ENCODE assay signal across 21 cellular contexts in the genomic region with DNA sequence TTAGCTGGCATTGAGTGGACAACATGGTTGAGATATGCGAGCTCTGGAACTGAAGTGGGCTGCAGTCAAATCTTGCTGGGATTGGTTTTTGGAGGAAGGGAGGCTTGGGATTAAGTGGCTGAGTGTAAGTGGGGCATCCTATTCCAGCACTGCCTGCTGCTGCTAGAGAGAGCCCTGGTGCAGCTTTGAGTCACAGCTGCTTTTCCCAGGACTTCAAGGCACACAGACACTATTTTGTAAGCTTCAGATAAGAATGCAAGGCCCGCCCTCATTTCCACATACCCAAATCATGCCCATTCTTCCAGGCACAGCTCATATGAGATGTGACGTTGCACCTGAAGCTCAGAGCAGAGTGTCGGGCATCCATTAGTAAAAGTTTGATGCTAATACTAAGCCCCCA.
"Had no signal": no experiment of that assay in that cellular context is flagged by ENCODE, and none has a peak within 500 bp of the region (broad histone marks: within the 10 kb centered on the region; RNA-seq: fewer than 3 reads in every experiment).

No MANE protein-coding gene starts in this region.

- H3K4me3 ChIP-seq: coronary artery, left ventricle myocardium inferior, ovary, prostate gland, tibial nerve had no signal

- H3K36me3 ChIP-seq: left ventricle myocardium inferior, ovary, prostate gland, tibial nerve, WERI-Rb-1 had no signal

- H3K9me3 ChIP-seq: left ventricle myocardium inferior, ovary, prostate gland, tibial nerve had no signal

- H3K27ac ChIP-seq: coronary artery, foreskin keratinocyte, left ventricle myocardium inferior, ovary, prostate gland, WERI-Rb-1 had no signal

- H3K27me3 ChIP-seq: foreskin keratinocyte, ovary, tibial nerve had no signal

- ATAC-seq: activated naive CD8-positive, alpha-beta T cell treated with anti-CD3 and anti-CD28 coated beads, Interleukin-2, amount 50 U/mL, for 24 hours; activated T-cell treated with anti-CD3 and anti-CD28 coated beads, Interleukin-2, amount 50 U/mL, for 4 hours; foreskin keratinocyte; natural killer cell had no signal

- H3K4me1 ChIP-seq: left ventricle myocardium inferior, prostate gland had no signal

- DNase-seq: activated CD4-positive, alpha-beta T cell treated with anti-CD3 and anti-CD28 coated beads, Interleukin-2, amount 50 U/mL, for 1 hour; activated CD4-positive, CD25-positive, alpha-beta regulatory T cell treated with anti-CD3 and anti-CD28 coated beads, Interleukin-2, amount 50 U/mL, for 72 hours; activated CD8-positive, alpha-beta memory T cell treated with anti-CD3 and anti-CD28 coated beads, Interleukin-2, amount 50 U/mL, for 48 hours; activated naive CD4-positive, alpha-beta T cell treated with Interleukin-2 at 50 U/mL for 16 hours; activated naive CD8-positive, alpha-beta T cell treated with anti-CD3 and anti-CD28 coated beads, Interleukin-2, amount 50 U/mL, for 24 hours; activated T-cell treated with anti-CD3 and anti-CD28 coated beads, Interleukin-2, amount 50 U/mL, for 4 hours; anterior cingulate cortex; endodermal cell; hippocampal formation; left ventricle myocardium inferior; midbrain; natural killer cell; ovary; stimulated activated CD4-positive, alpha-beta T cell treated with anti-CD3 and anti-CD28 coated beads, Interleukin-12 subunit alpha, Interleukin-12 subunit beta, amount 100 ng/mL, for 4 hours; stimulated activated CD4-positive, alpha-beta T cell treated with anti-CD3 and anti-CD28 coated beads, Interleukin-4, amount 100 ng/mL, for 4 hours; T-helper 1 cell; WERI-Rb-1 had no signal
